9 cellular contexts compared by ENCODE assay signal in genomic region chr10:7666253-7667023, GRCh38. TPM values are rescaled to one million over a fixed set of nuclear protein-coding genes. Genes with fewer than 3 reads are reported as not detected.
DNase-seq lines count a peak whose midpoint lies in the region; ATAC-seq, FAIRE-seq and TF ChIP-seq lines count a peak whose summit lies in the region.
"Had no signal": no experiment of that assay in that cellular context is flagged by ENCODE, and none has a peak within 500 bp of the region (broad histone marks: within the 10 kb centered on the region; RNA-seq: fewer than 3 reads in every experiment).

ITIH5 (minus strand) TSS chr10:7666966; CDS start chr10:7666892, 74 bp downstream.

- POLR2A ChIA-PET in H1 (lab: Charles Lee; ENCODE audit: partially characterized antibody): no interaction called here

- H3K27ac ChIP-seq in H1 (ENCODE audit: low read depth, low read length) (no peak within 1 kb of the TSS), urinary bladder (ENCODE audit: low read depth) (no peak within 1 kb of the TSS)

- no peak within 1 kb of the TSS for H3K4ac ChIP-seq in H1 (replicated peaks; ENCODE audit: insufficient read length, low read depth, low read length)

- no peak within 1 kb of the TSS for H3K23ac ChIP-seq in H1 (ENCODE audit: insufficient read length)

- no peak for TF ChIP-seq POLR2A in H1 (IDR thresholded peaks at IDR 0.05; ENCODE audit: control extremely low read depth in 1 of 2, low read depth in 2 of 2, low read length in 2 of 2)

- CTCF ChIA-PET in H1 (lab: Charles Lee; ENCODE audit: partially characterized antibody): interaction anchor here (0.6 to 2.9 kb wide), 9 partner anchors 18 to 807 kb away, joined by 3 to 12 read pairs (median 3); no protein-coding TSS in a partner anchor

- H3K4me2 ChIP-seq in H1 (ENCODE audit: insufficient read depth in 1 of 2, low read depth in 2 of 2, low read length in 2 of 2): peak within 1 kb of the TSS; percentile 86 to 97

- no peak for TF ChIP-seq EP300 in H1 (IDR thresholded peaks at IDR 0.05; ENCODE audit: borderline replicate concordance in 1 of 2, low read depth in 2 of 2, low read length in 2 of 2)

- H3K9ac ChIP-seq in H1 (replicated peaks in 1 of 4; ENCODE audit: extremely low read depth in 1 of 4, low read depth in 3 of 4, low read length in 3 of 4) (no peak within 1 kb of the TSS), mucosa of stomach (ENCODE audit: low read length) (peak within 1 kb of the TSS; percentile 20)

- no peak within 1 kb of the TSS for H2BK20ac ChIP-seq in H1 (ENCODE audit: low read length)

- no peak within 1 kb of the TSS for H4K91ac ChIP-seq in H1 (replicated peaks; ENCODE audit: insufficient read length, low read length)

- FAIRE-seq in H1 (lab: Jason Lieb, UNC): no peak
- FAIRE-seq: K562 had no signal

- ATAC-seq in HG03108 (IDR thresholded peaks at IDR 0.05; ENCODE audit: unreplicated experiment): no peak
- no peak for ATAC-seq in GM21528 (IDR thresholded peaks at IDR 0.05; ENCODE audit: low FRiP score, unreplicated experiment)
- ATAC-seq: K562 had no signal

- no peaks in the 10 kb centered on the region for H4K20me1 ChIP-seq in H1 (replicated peaks in 1 of 2; ENCODE audit: control insufficient read depth in 1 of 2, insufficient read depth in 2 of 2, low read length in 2 of 2)

- H2AFZ ChIP-seq in H1 (ENCODE audit: low read length): peak within 1 kb of the TSS; percentile 94; the same call in 1 of the 2 replicates

- H3K4me1 ChIP-seq in H1 (replicated peaks in 1 of 4; ENCODE audit: control insufficient read depth in 3 of 4, insufficient read depth in 4 of 4, low read length in 3 of 4): peaks cover 0 to 2% (median 0%) of the 10 kb centered on the region in 4 experiments; a peak in 2 of 7 replicates
- H3K4me1 ChIP-seq in mucosa of stomach (ENCODE audit: control insufficient read depth, insufficient read depth, low read length): no peaks in the 10 kb centered on the region
- no peaks in the 10 kb centered on the region for H3K4me1 ChIP-seq in urinary bladder (ENCODE audit: insufficient read depth)

- TF ChIP-seq CTCF in H1 (IDR thresholded peaks at IDR 0.05; ENCODE audit: control extremely low read depth in 1 of 3, insufficient read depth in 1 of 3, low read depth in 1 of 3, low read length in 3 of 3): no peak

- H3K23me2 ChIP-seq in H1 (ENCODE audit: low read depth, low read length): peaks cover 7% of the 10 kb centered on the region; the same call in 1 of the 2 replicates

- H3K56ac ChIP-seq in H1 (replicated peaks; ENCODE audit: insufficient read length, low read depth, low read length): no peak within 1 kb of the TSS

- no peaks in the 10 kb centered on the region for H3K79me1 ChIP-seq in H1 (ENCODE audit: low read depth, low read length)

- H3K4me3 ChIP-seq in H1 (ENCODE audit: extremely low read depth in 1 of 4, insufficient read depth in 2 of 4, low read depth in 3 of 4, low read length in 4 of 4): peak within 1 kb of the TSS; percentile 49 to 89 (median 70)
- no peak within 1 kb of the TSS for H3K4me3 ChIP-seq in mucosa of stomach (ENCODE audit: low read length)
- peak within 1 kb of the TSS; percentile 91 for H3K4me3 ChIP-seq in urinary bladder (ENCODE audit: low read depth, low read length)
- H3K4me3 ChIP-seq: K562 had no signal

- peak; percentile 17 for DNase-seq in activated CD8-positive, alpha-beta memory T cell treated with anti-CD3 and anti-CD28 coated beads, Interleukin-2, amount 50 U/mL, for 4 hours
- no peak for DNase-seq in activated CD8-positive, alpha-beta memory T cell treated with anti-CD3 and anti-CD28 coated beads, Interleukin-2, amount 50 U/mL, for 48 hours
- DNase-seq in H1 (ENCODE audit: low read depth in 1 of 2, low spot score in 2 of 2) (peak in 1 of 2 experiments; percentile 71), GM19240 (ENCODE audit: insufficient read length, low spot score) (no peak)

- no peak within 1 kb of the TSS for H2BK120ac ChIP-seq in H1 (replicated peaks; ENCODE audit: low read depth, low read length)

- no peak within 1 kb of the TSS for H2BK12ac ChIP-seq in H1 (ENCODE audit: low read depth, low read length)

- no peaks in the 10 kb centered on the region for H3K79me2 ChIP-seq in H1 (ENCODE audit: control insufficient read depth in 1 of 2, insufficient read depth in 2 of 2, low read length in 2 of 2)

- no peak for TF ChIP-seq RAD21 in H1 (IDR thresholded peaks at IDR 0.05 in 1 of 2, conservative IDR thresholded peaks at IDR 0.05 in 1 of 2; ENCODE audit: low read depth in 2 of 2, low read length in 2 of 2)

- no peak within 1 kb of the TSS for H4K5ac ChIP-seq in H1 (ENCODE audit: insufficient read length, low read depth, low read length)

- H3K9me3 ChIP-seq in H1 (ENCODE audit: insufficient read depth in 2 of 2, low read depth in 1 of 2, low read length in 1 of 2) (no peaks in the 10 kb centered on the region), mucosa of stomach (ENCODE audit: control insufficient read depth, low read length) (no peaks in the 10 kb centered on the region)

- WGBS in H1 (ENCODE audit: extremely low coverage in 1 of 2, insufficient coverage in 1 of 2, insufficient read length in 1 of 2, insufficient replicate concordance in 2 of 2, low coverage in 1 of 2, low lambda C conversion rate in 2 of 2, missing lambda C conversion rate in 1 of 2), 2 experiments: 3% methylated on average over 32 of the region's 54 CpGs; no CpG with 5 or more reads in 1 of the 2 experiments
- WGBS in urinary bladder: 1% methylated on average over 54 of the region's 54 CpGs

- H3K14ac ChIP-seq in H1 (ENCODE audit: insufficient read length): no peak within 1 kb of the TSS

- no peak within 1 kb of the TSS; the same call in 1 of the 2 replicates for H2BK15ac ChIP-seq in H1 (ENCODE audit: low read length)

- H3K27me3 ChIP-seq in H1 (replicated peaks in 1 of 4; ENCODE audit: control insufficient read depth in 3 of 4, extremely low read depth in 1 of 4, insufficient read depth in 3 of 4, low read length in 3 of 4): peaks cover 0 to 20% (median 11%) of the 10 kb centered on the region in 4 experiments; a peak in 6 of 7 replicates
- peaks cover 58% of the 10 kb centered on the region for H3K27me3 ChIP-seq in mucosa of stomach (ENCODE audit: control insufficient read depth, insufficient read depth, low read length)

- peak within 1 kb of the TSS; percentile 78 for H4K8ac ChIP-seq in H1 (ENCODE audit: extremely low read depth, insufficient read depth, low read length)

- H3K36me3 ChIP-seq in H1 (ENCODE audit: control insufficient read depth in 2 of 4, insufficient read depth in 4 of 4, low read length in 3 of 4): no peaks in the 10 kb centered on the region
- H3K36me3 ChIP-seq in mucosa of stomach (ENCODE audit: control insufficient read depth, insufficient read depth, low read length): no peaks in the 10 kb centered on the region
- no peaks in the 10 kb centered on the region for H3K36me3 ChIP-seq in urinary bladder (ENCODE audit: insufficient read depth)

- H3K18ac ChIP-seq in H1 (ENCODE audit: extremely low read depth, low read length): no peak within 1 kb of the TSS

- 0 out of 2 replicates have a peak within 1 kb of the TSS, but pooled peaks have one; percentile 25 for H2BK5ac ChIP-seq in H1 (ENCODE audit: low read depth, low read length)

- H2AK5ac ChIP-seq in H1 (ENCODE audit: low read depth, low read length): no peak within 1 kb of the TSS

TF ChIP-seq in H1, 55 proteins besides CTCF, POLR2A, EP300 and RAD21:
- peak; percentile 91 for TF ChIP-seq KDM4A (IDR thresholded peaks at IDR 0.05; ENCODE audit: low read depth, low read length, severe bottlenecking)
- 0 out of 2 replicates have a peak, but pooled peaks have one; percentile 20 for TF ChIP-seq CREB1 (IDR thresholded peaks at IDR 0.05)
- peak; percentile 42 for TF ChIP-seq EZH2 (IDR thresholded peaks at IDR 0.05; ENCODE audit: low read depth, low read length, severe bottlenecking)
- TF ChIP-seq CEBPB (IDR thresholded peaks at IDR 0.05; ENCODE audit: low read depth, low read length): no peak

RNA-seq across cellular contexts. Expression of gene ITIH5, which starts in this region (rescaled TPM):
- 7.6 and 9.8 TPM in 2 replicates for total RNA-seq in H1 (2021; fragmentation: NEBNext Ultra II Directional; extraction: Animal tissue kit (Norgen Biotek cat#: 25700))
- polyA plus RNA-seq in H1 (2011; rRNA removed) (5.8 and 6.5 TPM in 2 replicates), urinary bladder (113 TPM)
- 6.3 TPM for polyA plus RNA-seq in H1 (2011; cell fraction: cytosol; rRNA removed)
- polyA plus RNA-seq in H1 (2011; cell fraction: nucleus; rRNA removed): 10.2 TPM
- polyA plus RNA-seq in H1 (2012, experiment 1 of 2): 5.3 to 6.6 TPM (median 5.6 TPM) in 4 replicates
- polyA plus RNA-seq in H1 (2012, experiment 2 of 2): 1.4 TPM
- polyA plus RNA-seq in H1 (2013, experiment 1 of 2): 10.6 TPM
- 11.8 TPM for polyA plus RNA-seq in H1 (2013, experiment 2 of 2)
- polyA minus RNA-seq in H1 (2011; rRNA and poly(A)+ RNA removed): 8.4 and 8.7 TPM in 2 replicates
- 3.1 TPM for polyA minus RNA-seq in H1 (2011; cell fraction: cytosol; rRNA and poly(A)+ RNA removed)
- polyA minus RNA-seq in H1 (2011; cell fraction: nucleus; rRNA and poly(A)+ RNA removed): 5.8 TPM
- total RNA-seq in urinary bladder: 97.6 TPM
